Comparison of ENCODE assay signal across 29 cellular contexts in genomic region chr19:4600082-4600481, GRCh38.
"Had no signal": no experiment of that assay in that cellular context is flagged by ENCODE, and none has a peak within 500 bp of the region (broad histone marks: within the 10 kb centered on the region; RNA-seq: fewer than 3 reads in every experiment).

No MANE protein-coding gene starts in this region.

- DNase-seq: stimulated activated CD4-positive, alpha-beta T cell treated with anti-CD3 and anti-CD28 coated beads, Interleukin-2, amount 100 ng/mL, for 48 hours; stimulated activated CD4-positive, alpha-beta T cell treated with anti-CD3 and anti-CD28 coated beads, Interleukin-4, amount 100 ng/mL, for 1 hour; stimulated activated CD4-positive, alpha-beta T cell treated with anti-CD3 and anti-CD28 coated beads, Interleukin-4, amount 100 ng/mL, for 24 hours; stimulated activated CD4-positive, alpha-beta T cell treated with anti-CD3 and anti-CD28 coated beads, Interleukin-4, amount 100 ng/mL, for 4 hours; stimulated activated CD8-positive, alpha-beta memory T cell treated with anti-CD3 and anti-CD28 coated beads, Interleukin-4, amount 100 ng/mL, for 48 hours; stimulated activated naive B cell treated with anti-CD40 and anti-IgM and Interleukin-4, amounts not matched to agents 10 μg/mL and 1 μg/mL and 100 μg/mL, for 72 hours; stimulated activated naive CD4-positive, alpha-beta T cell; stimulated activated naive CD4-positive, alpha-beta T cell treated with Interleukin-2 at 50 U/mL for 16 hours; stimulated activated naive CD8-positive, alpha-beta T cell treated with anti-CD3 and anti-CD28 coated beads, Interleukin-15, amount 100 ng/mL, for 72 hours; stimulated activated naive CD8-positive, alpha-beta T cell treated with anti-CD3 and anti-CD28 coated beads, Interleukin-15, Interleukin-2, amounts not matched to agents 100 U/mL and 50 U/mL, for 24 hours; stomach; substantia nigra; testis; thyroid gland; tibial artery; transverse colon; trophoblast cell; upper lobe of left lung; upper lobe of right lung; uterus had no signal

- FAIRE-seq: urothelium cell line had no signal

- H3K27ac Mint-ChIP-seq: stimulated activated effector memory CD8-positive, alpha-beta T cell treated with anti-CD3 and anti-CD28 coated beads, Interleukin-12 subunit alpha, Interleukin-12 subunit beta, amount 100 ng/mL, for 72 hours; stimulated activated memory B cell treated with anti-CD40 and anti-IgM and Interleukin-4, amounts not matched to agents 10 μg/mL and 1 μg/mL and 100 μg/mL, for 72 hours; stimulated activated naive B cell treated with anti-CD40 and anti-IgM and Interleukin-4, amounts not matched to agents 10 μg/mL and 1 μg/mL and 100 μg/mL, for 72 hours; stimulated activated naive CD8-positive, alpha-beta T cell treated with anti-CD3 and anti-CD28 coated beads, Interleukin-15, amount 100 ng/mL, for 72 hours; stimulated activated naive CD8-positive, alpha-beta T cell treated with anti-CD3 and anti-CD28 coated beads, Interleukin-15, Interleukin-2, amounts not matched to agents 100 ng/mL and 50 ng/mL, for 24 hours; type B pancreatic cell had no signal

- H3K4me3 ChIP-seq: stomach, suprapubic skin, testis, thoracic aorta, thyroid gland, tibial artery, tibial nerve, transverse colon, upper lobe of left lung, upper lobe of right lung, uterus, vagina had no signal

- H3K27ac ChIP-seq: stomach, suprapubic skin, testis, thoracic aorta, thyroid gland, tibial artery, tibial nerve, transverse colon, upper lobe of left lung, upper lobe of right lung, uterus, vagina had no signal

- ATAC-seq: stimulated activated effector memory CD8-positive, alpha-beta T cell treated with anti-CD3 and anti-CD28 coated beads, Interleukin-12 subunit alpha, Interleukin-12 subunit beta, amount 100 ng/mL, for 72 hours; stimulated activated memory B cell treated with anti-CD40 and anti-IgM and Interleukin-4, amounts not matched to agents 10 μg/mL and 1 μg/mL and 100 μg/mL, for 72 hours; stimulated activated naive B cell treated with anti-CD40 and anti-IgM and Interleukin-4, amounts not matched to agents 10 μg/mL and 1 μg/mL and 100 μg/mL, for 72 hours; stimulated activated naive CD8-positive, alpha-beta T cell treated with anti-CD3 and anti-CD28 coated beads, Interleukin-15, amount 100 ng/mL, for 72 hours; stimulated activated naive CD8-positive, alpha-beta T cell treated with anti-CD3 and anti-CD28 coated beads, Interleukin-15, Interleukin-2, amounts not matched to agents 100 U/mL and 50 U/mL, for 24 hours; upper lobe of right lung had no signal

- H3K36me3 Mint-ChIP-seq: stimulated activated effector memory CD8-positive, alpha-beta T cell treated with anti-CD3 and anti-CD28 coated beads, Interleukin-12 subunit alpha, Interleukin-12 subunit beta, amount 100 ng/mL, for 72 hours; stimulated activated memory B cell treated with anti-CD40 and anti-IgM and Interleukin-4, amounts not matched to agents 10 μg/mL and 1 μg/mL and 100 μg/mL, for 72 hours; type B pancreatic cell had no signal

- H3K36me3 ChIP-seq: stomach, suprapubic skin, thoracic aorta, thyroid gland, tibial artery, tibial nerve, transverse colon, upper lobe of left lung, upper lobe of right lung, uterus, vagina had no signal

- H3K4me3 Mint-ChIP-seq: stimulated activated effector memory CD8-positive, alpha-beta T cell treated with anti-CD3 and anti-CD28 coated beads, Interleukin-12 subunit alpha, Interleukin-12 subunit beta, amount 100 ng/mL, for 72 hours; stimulated activated memory B cell treated with anti-CD40 and anti-IgM and Interleukin-4, amounts not matched to agents 10 μg/mL and 1 μg/mL and 100 μg/mL, for 72 hours; stimulated activated naive B cell treated with anti-CD40 and anti-IgM and Interleukin-4, amounts not matched to agents 10 μg/mL and 1 μg/mL and 100 μg/mL, for 72 hours; stimulated activated naive CD8-positive, alpha-beta T cell treated with anti-CD3 and anti-CD28 coated beads, Interleukin-15, amount 100 ng/mL, for 72 hours; stimulated activated naive CD8-positive, alpha-beta T cell treated with anti-CD3 and anti-CD28 coated beads, Interleukin-15, Interleukin-2, amounts not matched to agents 100 ng/mL and 50 ng/mL, for 24 hours; type B pancreatic cell had no signal

- H3K9me3 Mint-ChIP-seq: stimulated activated effector memory CD8-positive, alpha-beta T cell treated with anti-CD3 and anti-CD28 coated beads, Interleukin-12 subunit alpha, Interleukin-12 subunit beta, amount 100 ng/mL, for 72 hours; stimulated activated memory B cell treated with anti-CD40 and anti-IgM and Interleukin-4, amounts not matched to agents 10 μg/mL and 1 μg/mL and 100 μg/mL, for 72 hours; stimulated activated naive B cell treated with anti-CD40 and anti-IgM and Interleukin-4, amounts not matched to agents 10 μg/mL and 1 μg/mL and 100 μg/mL, for 72 hours; stimulated activated naive CD8-positive, alpha-beta T cell treated with anti-CD3 and anti-CD28 coated beads, Interleukin-15, amount 100 ng/mL, for 72 hours; stimulated activated naive CD8-positive, alpha-beta T cell treated with anti-CD3 and anti-CD28 coated beads, Interleukin-15, Interleukin-2, amounts not matched to agents 100 ng/mL and 50 ng/mL, for 24 hours; type B pancreatic cell had no signal

- H3K27me3 ChIP-seq: testis had no signal

- H3K4me1 ChIP-seq: testis, uterus had no signal

- H3K9me3 ChIP-seq: stomach, suprapubic skin, testis, thoracic aorta, thyroid gland, tibial artery, tibial nerve, transverse colon, upper lobe of left lung, upper lobe of right lung, uterus, vagina had no signal
